ENCODE assay signal across 8 cellular contexts in genomic region chr22:21938071-21938822, GRCh38. TPM values are rescaled to one million over a fixed set of nuclear protein-coding genes. Genes with fewer than 3 reads are reported as not detected.
DNase-seq lines count a peak whose midpoint lies in the region; ATAC-seq and TF ChIP-seq lines count a peak whose summit lies in the region.

No MANE protein-coding gene starts in this region.

- DNase-seq in AG08395 (ENCODE audit: low spot score) (peak; percentile 91), NCI-H510A treated with DMSO at 0.1 percent for 48 hours (lab: John Stamatoyannopoulos, UW) (peak; percentile 71), colonic mucosa (peak; percentile 96), left kidney (ENCODE audit: low read depth, low spot score) (peak; percentile 97)
- DNase-seq in activated CD4-positive, alpha-beta T cell treated with anti-CD3 and anti-CD28 coated beads for 48 hours, result peak; percentile 95
- peak; percentile 89 to 91 for DNase-seq in stimulated activated CD4-positive, alpha-beta T cell treated with anti-CD3 and anti-CD28 coated beads, Interleukin-1b, Interleukin-23, amount 100 ng/mL, for 4 hours (ENCODE audit: low read depth in 2 of 2)

- no peaks in the 10 kb centered on the region for H3K36me3 ChIP-seq in colonic mucosa

- peak; percentile 97 for TF ChIP-seq CTCF in colonic mucosa (IDR thresholded peaks at IDR 0.05)

- intact Hi-C loops in colonic mucosa (cut with DNase I), result loop anchor here (5.0 kb wide), 1 partner anchor 226 kb away; no protein-coding TSS in a partner anchor

- no peaks in the 10 kb centered on the region for H3K9me3 ChIP-seq in colonic mucosa

- no peaks in the 10 kb centered on the region for H3K27me3 ChIP-seq in colonic mucosa

- ATAC-seq in GM18909 (IDR thresholded peaks at IDR 0.05; ENCODE audit: poor library complexity, unreplicated experiment) (peak; percentile 86), HG03378 (IDR thresholded peaks at IDR 0.05; ENCODE audit: unreplicated experiment) (peak; percentile 76)

- H3K4me3 ChIP-seq in colonic mucosa, result peak overlapping the region; percentile 80

- H3K4me1 ChIP-seq in colonic mucosa, result peaks cover 18% of the 10 kb centered on the region

- peak overlapping the region; percentile 85 to 89 for H3K9ac ChIP-seq in colonic mucosa (ENCODE audit: low read depth in 2 of 2, low read length in 2 of 2)

- H3K27ac ChIP-seq in colonic mucosa, result peak overlapping the region; percentile 95

RNA-seq across cellular contexts. Expression of gene PPM1F, which starts 14.4 kb away (rescaled TPM):
- total RNA-seq in colonic mucosa, result 10 to 100 TPM in 1 of 2 donors, 1 to 10 TPM in 1; 9.5 to 15.3 TPM

RNA-seq across cellular contexts. Expression of gene TOP3B, which starts 44.3 kb away (rescaled TPM):
- total RNA-seq in colonic mucosa, result 10 to 100 TPM; 20.1 to 37.4 TPM

Comparison
In these comparisons a context has a peak if more than half of its experiments do, and no peak if none do; other contexts are left out.
1. Peak in every context shown above with its lines: DNase-seq, ATAC-seq, H3K4me3 ChIP-seq and H3K27ac ChIP-seq.